Comparison of ENCODE assay signal across 23 cellular contexts in the genomic region with DNA sequence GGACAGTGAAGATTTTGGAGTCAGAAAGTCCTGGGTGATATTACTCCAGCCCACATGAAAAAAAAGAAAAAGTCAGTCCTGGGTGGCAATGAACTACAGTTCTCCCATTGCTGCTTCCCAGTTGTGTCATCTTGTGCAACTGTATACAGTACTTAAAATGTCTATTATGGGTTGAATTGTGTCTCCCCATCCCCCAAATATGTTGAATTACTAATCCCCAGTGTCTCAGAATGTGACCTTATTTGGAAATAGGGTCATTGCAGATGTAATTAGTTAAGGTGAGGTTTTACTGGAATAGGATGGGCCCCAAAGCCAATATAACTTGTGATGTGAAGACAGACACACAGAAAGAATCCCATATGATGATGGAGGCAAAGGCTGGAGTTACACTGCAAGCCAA. TPM values are rescaled to one million over a fixed set of nuclear protein-coding genes. Genes with fewer than 3 reads are reported as not detected.
DNase-seq lines count a peak whose midpoint lies in the region; ATAC-seq, FAIRE-seq and TF ChIP-seq lines count a peak whose summit lies in the region.
"Had no signal": no experiment of that assay in that cellular context is flagged by ENCODE, and none has a peak within 500 bp of the region (broad histone marks: within the 10 kb centered on the region; RNA-seq: fewer than 3 reads in every experiment).

No MANE protein-coding gene starts in this region.

- FAIRE-seq in astrocyte (lab: Jason Lieb, UNC): no peak
- FAIRE-seq: GM18507, H1, K562 had no signal

- H3K4me1 ChIP-seq in astrocyte (ENCODE audit: insufficient read depth, low read length): no peaks in the 10 kb centered on the region

- H3K9ac ChIP-seq in astrocyte (ENCODE audit: low read length): no peak overlapping the region

- H4K20me1 ChIP-seq in astrocyte (ENCODE audit: insufficient read depth, low read length): peaks cover 8% of the 10 kb centered on the region

- H3K36me3 ChIP-seq in astrocyte (ENCODE audit: insufficient read depth, low read length): peaks cover 32% of the 10 kb centered on the region

- H3K4me3 Mint-ChIP-seq in activated naive CD4-positive, alpha-beta T cell treated with anti-CD3 and anti-CD28 coated beads, Interleukin-2, amount 50 U/mL, for 24 hours: no peak overlapping the region
- no peak overlapping the region for H3K4me3 Mint-ChIP-seq in activated naive CD4-positive, alpha-beta T cell treated with anti-CD3 and anti-CD28 coated beads for 36 hours
- no peak overlapping the region for H3K4me3 Mint-ChIP-seq in astrocyte (ENCODE audit: unreplicated experiment)
- H3K4me3 Mint-ChIP-seq in stimulated activated effector memory CD8-positive, alpha-beta T cell treated with anti-CD3 and anti-CD28 coated beads, Interleukin-12 subunit alpha, Interleukin-12 subunit beta, amount 100 ng/mL, for 72 hours: no peak overlapping the region
- H3K4me3 Mint-ChIP-seq: B cell, CD14-positive monocyte had no signal

- intact Hi-C loops in activated naive CD4-positive, alpha-beta T cell treated with anti-CD3 and anti-CD28 coated beads for 36 hours (cut with micrococcal nuclease): no loop called here

- H3K36me3 Mint-ChIP-seq in activated naive CD4-positive, alpha-beta T cell treated with anti-CD3 and anti-CD28 coated beads, Interleukin-2, amount 50 U/mL, for 24 hours: peaks cover 8% of the 10 kb centered on the region
- peaks cover 22% of the 10 kb centered on the region for H3K36me3 Mint-ChIP-seq in activated naive CD4-positive, alpha-beta T cell treated with anti-CD3 and anti-CD28 coated beads for 36 hours (ENCODE audit: low read depth)
- H3K36me3 Mint-ChIP-seq in astrocyte (ENCODE audit: low read depth, unreplicated experiment): peaks cover 6% of the 10 kb centered on the region
- H3K36me3 Mint-ChIP-seq in stimulated activated effector memory CD8-positive, alpha-beta T cell treated with anti-CD3 and anti-CD28 coated beads, Interleukin-12 subunit alpha, Interleukin-12 subunit beta, amount 100 ng/mL, for 72 hours: peaks cover 99% of the 10 kb centered on the region

- no peak for DNase-seq in activated naive CD4-positive, alpha-beta T cell treated with anti-CD3 and anti-CD28 coated beads for 36 hours
- DNase-seq in HCEC 1CT (peak; percentile 36), astrocyte (ENCODE audit: low read depth) (no peak), DMS 273 treated with DMSO at 0.1 percent for 48 hours (lab: John Stamatoyannopoulos, UW) (no peak)
- DNase-seq in stimulated activated effector memory CD8-positive, alpha-beta T cell treated with anti-CD3 and anti-CD28 coated beads, Interleukin-12 subunit alpha, Interleukin-12 subunit beta, amount 100 ng/mL, for 72 hours (ENCODE audit: low spot score in 2 of 2): no peak
- DNase-seq in stimulated activated CD4-positive, alpha-beta T cell treated with anti-CD3 and anti-CD28 coated beads, Interleukin-4, amount 100 ng/mL, for 4 hours: no peak
- DNase-seq: DMS79, NCI-H1092, NCI-H1436 treated with DMSO at 0.1 percent for 48 hours, NCI-H2029, NCI-H2227 treated with DMSO at 0.1 percent for 48 hours, NCI-H510A, NCI-H748 treated with DMSO at 0.1 percent for 48 hours, PC-9, SIG-M5 had no signal

- peaks cover 12% of the 10 kb centered on the region for H3K79me2 ChIP-seq in astrocyte (ENCODE audit: insufficient read depth, low read length)

- H3K4me2 ChIP-seq in astrocyte (ENCODE audit: low read length): no peak overlapping the region
- H3K4me2 ChIP-seq: PC-9 had no signal

- H3K27me3 ChIP-seq in astrocyte (ENCODE audit: insufficient read depth, low read length): no peaks in the 10 kb centered on the region

- ATAC-seq in stimulated activated effector memory CD8-positive, alpha-beta T cell treated with anti-CD3 and anti-CD28 coated beads, Interleukin-12 subunit alpha, Interleukin-12 subunit beta, amount 100 ng/mL, for 72 hours: no peak
- no peak for ATAC-seq in GM19397 (IDR thresholded peaks at IDR 0.05; ENCODE audit: unreplicated experiment)
- ATAC-seq: K562, SK-N-SH treated with all-trans-retinoic acid at 6 μM for 48 hours had no signal

- CTCF ChIA-PET in activated naive CD4-positive, alpha-beta T cell treated with anti-CD3 and anti-CD28 coated beads for 36 hours (lab: Charles Lee): no interaction called here

- no peak overlapping the region for H3K27ac ChIP-seq in astrocyte (ENCODE audit: low read depth, low read length)
- H3K27ac ChIP-seq: PC-9 had no signal

- H3K9me3 Mint-ChIP-seq in activated naive CD4-positive, alpha-beta T cell treated with anti-CD3 and anti-CD28 coated beads, Interleukin-2, amount 50 U/mL, for 24 hours: no peaks in the 10 kb centered on the region
- no peaks in the 10 kb centered on the region for H3K9me3 Mint-ChIP-seq in activated naive CD4-positive, alpha-beta T cell treated with anti-CD3 and anti-CD28 coated beads for 36 hours
- H3K9me3 Mint-ChIP-seq in astrocyte (ENCODE audit: unreplicated experiment): no peaks in the 10 kb centered on the region
- no peaks in the 10 kb centered on the region for H3K9me3 Mint-ChIP-seq in stimulated activated effector memory CD8-positive, alpha-beta T cell treated with anti-CD3 and anti-CD28 coated beads, Interleukin-12 subunit alpha, Interleukin-12 subunit beta, amount 100 ng/mL, for 72 hours
- H3K9me3 Mint-ChIP-seq: CD14-positive monocyte had no signal

- H3K4me3 ChIP-seq in astrocyte (ENCODE audit: insufficient read depth, low read depth, low read length): no peak overlapping the region
- H3K4me3 ChIP-seq: K562, PC-9 had no signal

- no peaks in the 10 kb centered on the region for H3K27me3 Mint-ChIP-seq in activated naive CD4-positive, alpha-beta T cell treated with anti-CD3 and anti-CD28 coated beads, Interleukin-2, amount 50 U/mL, for 24 hours
- H3K27me3 Mint-ChIP-seq in activated naive CD4-positive, alpha-beta T cell treated with anti-CD3 and anti-CD28 coated beads for 36 hours (ENCODE audit: low read depth): no peaks in the 10 kb centered on the region
- no peaks in the 10 kb centered on the region for H3K27me3 Mint-ChIP-seq in astrocyte (ENCODE audit: low read depth, unreplicated experiment)
- H3K27me3 Mint-ChIP-seq: B cell had no signal

- TF ChIP-seq CTCF in astrocyte (IDR thresholded peaks at IDR 0.05; ENCODE audit: insufficient read depth, low read depth, low read length): no peak

- H3K27ac Mint-ChIP-seq in activated naive CD4-positive, alpha-beta T cell treated with anti-CD3 and anti-CD28 coated beads, Interleukin-2, amount 50 U/mL, for 24 hours: peak overlapping the region; percentile 20
- H3K27ac Mint-ChIP-seq in activated naive CD4-positive, alpha-beta T cell treated with anti-CD3 and anti-CD28 coated beads for 36 hours: no peak overlapping the region
- peak overlapping the region; percentile 71 for H3K27ac Mint-ChIP-seq in astrocyte (ENCODE audit: unreplicated experiment)
- peak overlapping the region; percentile 6 for H3K27ac Mint-ChIP-seq in stimulated activated effector memory CD8-positive, alpha-beta T cell treated with anti-CD3 and anti-CD28 coated beads, Interleukin-12 subunit alpha, Interleukin-12 subunit beta, amount 100 ng/mL, for 72 hours
- H3K27ac Mint-ChIP-seq: B cell had no signal

- H2AFZ ChIP-seq in astrocyte (ENCODE audit: low read depth, low read length): no peak overlapping the region
- H2AFZ ChIP-seq: PC-9 had no signal

- no peaks in the 10 kb centered on the region for H3K9me3 ChIP-seq in astrocyte (ENCODE audit: insufficient read depth, low read depth, low read length)

- H3K4me1 Mint-ChIP-seq in activated naive CD4-positive, alpha-beta T cell treated with anti-CD3 and anti-CD28 coated beads, Interleukin-2, amount 50 U/mL, for 24 hours: no peaks in the 10 kb centered on the region
- H3K4me1 Mint-ChIP-seq in activated naive CD4-positive, alpha-beta T cell treated with anti-CD3 and anti-CD28 coated beads for 36 hours (ENCODE audit: low read depth): no peaks in the 10 kb centered on the region
- peaks cover 10% of the 10 kb centered on the region for H3K4me1 Mint-ChIP-seq in astrocyte (ENCODE audit: low read depth, unreplicated experiment)
- peaks cover 6% of the 10 kb centered on the region for H3K4me1 Mint-ChIP-seq in stimulated activated effector memory CD8-positive, alpha-beta T cell treated with anti-CD3 and anti-CD28 coated beads, Interleukin-12 subunit alpha, Interleukin-12 subunit beta, amount 100 ng/mL, for 72 hours
- H3K4me1 Mint-ChIP-seq: B cell, CD14-positive monocyte had no signal

RNA-seq across cellular contexts. Expression of a gene that starts 15.7 kb away (rescaled TPM):
- 10 to 100 TPM; 49.0 to 55.2 TPM for total RNA-seq in activated naive CD4-positive, alpha-beta T cell treated with anti-CD3 and anti-CD28 coated beads for 36 hours
- total RNA-seq in astrocyte: 90.6 and 95.9 TPM in 2 replicates

RNA-seq across cellular contexts. Expression of a gene that starts 35.6 kb away (rescaled TPM):
- total RNA-seq in activated naive CD4-positive, alpha-beta T cell treated with anti-CD3 and anti-CD28 coated beads for 36 hours: 10 to 100 TPM; 76.9 to 77.7 TPM
- total RNA-seq in astrocyte: 40.9 and 41.1 TPM in 2 replicates
